In genomic region chr11:110093407-110094297, GRCh38 we compare ENCODE assay signal across 1 cellular context.
A peak's percentile ranks its signal among the peaks of the same experiment; 100 is the strongest.
TF ChIP-seq lines count a peak whose summit lies in the region.

No MANE protein-coding gene starts in this region.

TF ChIP-seq in HepG2, 621 proteins besides CTCF, POLR2A, EP300 and RAD21 (continued from another document and continues in another):
- TF ChIP-seq MLX (CRISPR knock-in tag; IDR thresholded peaks at IDR 0.05) = no peak
- TF ChIP-seq ZNF572 (CRISPR knock-in tag; IDR thresholded peaks at IDR 0.05) = no peak
- no peak for TF ChIP-seq SNAPC2 (CRISPR knock-in tag; IDR thresholded peaks at IDR 0.05)
- peak; percentile 18 for TF ChIP-seq HNRNPLL (IDR thresholded peaks at IDR 0.05; ENCODE audit: low read depth, low read length, poor library complexity, severe bottlenecking)
- no peak for TF ChIP-seq SIN3A (IDR thresholded peaks at IDR 0.05; ENCODE audit: borderline replicate concordance, low read depth, low read length)
- TF ChIP-seq ZNF337 (CRISPR knock-in tag; IDR thresholded peaks at IDR 0.05; ENCODE audit: borderline replicate concordance, low read depth) = no peak
- TF ChIP-seq ATF1 (CRISPR knock-in tag; IDR thresholded peaks at IDR 0.05) = no peak
- TF ChIP-seq ZBTB34 (CRISPR knock-in tag; IDR thresholded peaks at IDR 0.05) = peak; percentile 60; the same call in 1 of the 2 replicates
- TF ChIP-seq FOXO1 (CRISPR knock-in tag; IDR thresholded peaks at IDR 0.05) = no peak
- TF ChIP-seq DZIP1 (CRISPR knock-in tag; IDR thresholded peaks at IDR 0.05) = no peak
- no peak for TF ChIP-seq TBX2 (CRISPR knock-in tag; IDR thresholded peaks at IDR 0.05; ENCODE audit: borderline replicate concordance)
- TF ChIP-seq ZNF34 (CRISPR knock-in tag; IDR thresholded peaks at IDR 0.05; ENCODE audit: borderline replicate concordance) = no peak
- TF ChIP-seq PREB (CRISPR knock-in tag; IDR thresholded peaks at IDR 0.05) = no peak
- TF ChIP-seq, protein P1, sequence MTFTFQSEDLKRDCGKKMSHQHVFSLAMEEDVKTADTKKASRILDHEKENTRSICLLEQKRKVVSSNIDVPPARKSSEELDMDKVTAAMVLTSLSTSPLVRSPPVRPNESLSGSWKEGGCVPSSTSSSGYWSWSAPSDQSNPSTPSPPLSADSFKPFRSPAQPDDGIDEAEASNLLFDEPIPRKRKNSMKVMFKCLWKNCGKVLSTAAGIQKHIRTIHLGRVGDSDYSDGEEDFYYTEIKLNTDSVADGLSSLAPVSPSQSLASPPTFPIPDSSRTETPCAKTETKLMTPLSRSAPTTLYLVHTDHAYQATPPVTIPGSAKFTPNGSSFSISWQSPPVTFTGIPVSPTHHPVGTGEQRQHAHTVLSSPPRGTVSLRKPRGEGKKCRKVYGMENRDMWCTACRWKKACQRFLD (CRISPR knock-in tag; IDR thresholded peaks at IDR 0.05; ENCODE audit: borderline replicate concordance) = no peak
- no peak for TF ChIP-seq PLSCR1 (CRISPR knock-in tag; IDR thresholded peaks at IDR 0.05; ENCODE audit: borderline replicate concordance)
- no peak for TF ChIP-seq LRRFIP1 (CRISPR knock-in tag; conservative IDR thresholded peaks at IDR 0.05)
- TF ChIP-seq, protein P2, sequence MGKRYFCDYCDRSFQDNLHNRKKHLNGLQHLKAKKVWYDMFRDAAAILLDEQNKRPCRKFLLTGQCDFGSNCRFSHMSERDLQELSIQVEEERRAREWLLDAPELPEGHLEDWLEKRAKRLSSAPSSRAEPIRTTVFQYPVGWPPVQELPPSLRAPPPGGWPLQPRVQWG (CRISPR knock-in tag; IDR thresholded peaks at IDR 0.05; ENCODE audit: borderline replicate concordance, low read depth) = no peak
- peak; percentile 66; the same call in 1 of the 2 replicates for TF ChIP-seq TAF1 (CRISPR knock-in tag; IDR thresholded peaks at IDR 0.05)
- no peak for TF ChIP-seq REL (CRISPR knock-in tag; conservative IDR thresholded peaks at IDR 0.05)
- no peak for TF ChIP-seq PRDM4 (CRISPR knock-in tag; IDR thresholded peaks at IDR 0.05; ENCODE audit: borderline replicate concordance)
- no peak for TF ChIP-seq ZNF3 (CRISPR knock-in tag; IDR thresholded peaks at IDR 0.05)
- TF ChIP-seq KLF6 (CRISPR knock-in tag; IDR thresholded peaks at IDR 0.05) = peak; percentile 41
- no peak for TF ChIP-seq SIX4 (CRISPR knock-in tag; IDR thresholded peaks at IDR 0.05)
- TF ChIP-seq SOX13 (IDR thresholded peaks at IDR 0.05) = no peak
- TF ChIP-seq SOX13 (CRISPR knock-in tag; conservative IDR thresholded peaks at IDR 0.05 in 1 of 2, IDR thresholded peaks at IDR 0.05 in 1 of 2) = 0 out of 4 replicates have a peak, but pooled peaks of 1 of the 2 experiments have one; percentile 6
- peak; percentile 76; the same call in 1 of the 2 replicates for TF ChIP-seq FOXC1 (CRISPR knock-in tag; IDR thresholded peaks at IDR 0.05; ENCODE audit: borderline replicate concordance)
- TF ChIP-seq ZNF678 (CRISPR knock-in tag; IDR thresholded peaks at IDR 0.05) = no peak
- no peak for TF ChIP-seq TCF7L2 (IDR thresholded peaks at IDR 0.05; ENCODE audit: low read depth, low read length)
- TF ChIP-seq CREM (IDR thresholded peaks at IDR 0.05) = no peak
- TF ChIP-seq CREM (CRISPR knock-in tag; IDR thresholded peaks at IDR 0.05) = no peak
- peak; percentile 54; the same call in 1 of the 2 replicates for TF ChIP-seq ZGPAT (CRISPR knock-in tag; IDR thresholded peaks at IDR 0.05)
- TF ChIP-seq ZNF816 (CRISPR knock-in tag; IDR thresholded peaks at IDR 0.05; ENCODE audit: borderline replicate concordance) = no peak
- peak; percentile 88 for TF ChIP-seq ZFX (CRISPR knock-in tag; IDR thresholded peaks at IDR 0.05; ENCODE audit: low read depth)
- peak; percentile 60; the same call in 1 of the 2 replicates for TF ChIP-seq ZNF768 (CRISPR knock-in tag; IDR thresholded peaks at IDR 0.05)
- TF ChIP-seq ZNF629 (CRISPR knock-in tag; conservative IDR thresholded peaks at IDR 0.05) = no peak
- TF ChIP-seq, protein P3, sequence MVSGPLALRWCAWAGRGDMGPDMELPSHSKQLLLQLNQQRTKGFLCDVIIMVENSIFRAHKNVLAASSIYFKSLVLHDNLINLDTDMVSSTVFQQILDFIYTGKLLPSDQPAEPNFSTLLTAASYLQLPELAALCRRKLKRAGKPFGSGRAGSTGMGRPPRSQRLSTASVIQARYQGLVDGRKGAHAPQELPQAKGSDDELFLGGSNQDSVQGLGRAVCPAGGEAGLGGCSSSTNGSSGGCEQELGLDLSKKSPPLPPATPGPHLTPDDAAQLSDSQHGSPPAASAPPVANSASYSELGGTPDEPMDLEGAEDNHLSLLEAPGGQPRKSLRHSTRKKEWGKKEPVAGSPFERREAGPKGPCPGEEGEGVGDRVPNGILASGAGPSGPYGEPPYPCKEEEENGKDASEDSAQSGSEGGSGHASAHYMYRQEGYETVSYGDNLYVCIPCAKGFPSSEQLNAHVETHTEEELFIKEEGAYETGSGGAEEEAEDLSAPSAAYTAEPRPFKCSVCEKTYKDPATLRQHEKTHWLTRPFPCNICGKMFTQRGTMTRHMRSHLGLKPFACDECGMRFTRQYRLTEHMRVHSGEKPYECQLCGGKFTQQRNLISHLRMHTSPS (CRISPR knock-in tag; IDR thresholded peaks at IDR 0.05; ENCODE audit: low read depth) = no peak
- TF ChIP-seq ZMYM4 (CRISPR knock-in tag; IDR thresholded peaks at IDR 0.05) = no peak; the same call in 1 of the 2 replicates
- TF ChIP-seq, protein P4, sequence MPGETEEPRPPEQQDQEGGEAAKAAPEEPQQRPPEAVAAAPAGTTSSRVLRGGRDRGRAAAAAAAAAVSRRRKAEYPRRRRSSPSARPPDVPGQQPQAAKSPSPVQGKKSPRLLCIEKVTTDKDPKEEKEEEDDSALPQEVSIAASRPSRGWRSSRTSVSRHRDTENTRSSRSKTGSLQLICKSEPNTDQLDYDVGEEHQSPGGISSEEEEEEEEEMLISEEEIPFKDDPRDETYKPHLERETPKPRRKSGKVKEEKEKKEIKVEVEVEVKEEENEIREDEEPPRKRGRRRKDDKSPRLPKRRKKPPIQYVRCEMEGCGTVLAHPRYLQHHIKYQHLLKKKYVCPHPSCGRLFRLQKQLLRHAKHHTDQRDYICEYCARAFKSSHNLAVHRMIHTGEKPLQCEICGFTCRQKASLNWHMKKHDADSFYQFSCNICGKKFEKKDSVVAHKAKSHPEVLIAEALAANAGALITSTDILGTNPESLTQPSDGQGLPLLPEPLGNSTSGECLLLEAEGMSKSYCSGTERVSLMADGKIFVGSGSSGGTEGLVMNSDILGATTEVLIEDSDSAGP (CRISPR knock-in tag; IDR thresholded peaks at IDR 0.05; ENCODE audit: borderline replicate concordance) = no peak; the same call in 1 of the 2 replicates
- TF ChIP-seq PATZ1 (CRISPR knock-in tag; IDR thresholded peaks at IDR 0.05) = peak; percentile 76
